In the genomic region with DNA sequence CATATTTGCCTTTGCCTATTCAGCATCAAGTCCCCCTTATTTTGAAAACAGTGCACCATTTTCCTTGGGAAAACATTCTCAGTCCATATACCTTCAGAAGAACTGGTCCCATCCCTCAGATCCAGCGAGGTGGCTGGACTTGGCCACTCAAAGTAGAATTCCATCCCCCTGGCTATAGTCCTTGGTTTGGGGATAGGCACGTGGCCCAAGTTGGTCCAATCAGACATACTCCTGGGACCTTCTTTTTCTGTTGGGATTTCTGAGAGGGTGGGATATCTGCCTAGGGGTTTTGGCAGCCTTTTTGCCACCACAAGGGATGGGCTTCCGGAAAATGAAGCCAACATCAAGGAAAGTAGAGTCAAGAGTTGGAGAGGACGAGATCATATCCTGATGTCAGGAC, we compare ENCODE assay signal across 1 cellular context.
TF ChIP-seq lines count a peak whose summit lies in the region.

No MANE protein-coding gene starts in this region.

TF ChIP-seq in K562, 482 proteins besides CTCF, POLR2A, EP300 and RAD21 (continued from another document):
- TF ChIP-seq, protein P1, sequence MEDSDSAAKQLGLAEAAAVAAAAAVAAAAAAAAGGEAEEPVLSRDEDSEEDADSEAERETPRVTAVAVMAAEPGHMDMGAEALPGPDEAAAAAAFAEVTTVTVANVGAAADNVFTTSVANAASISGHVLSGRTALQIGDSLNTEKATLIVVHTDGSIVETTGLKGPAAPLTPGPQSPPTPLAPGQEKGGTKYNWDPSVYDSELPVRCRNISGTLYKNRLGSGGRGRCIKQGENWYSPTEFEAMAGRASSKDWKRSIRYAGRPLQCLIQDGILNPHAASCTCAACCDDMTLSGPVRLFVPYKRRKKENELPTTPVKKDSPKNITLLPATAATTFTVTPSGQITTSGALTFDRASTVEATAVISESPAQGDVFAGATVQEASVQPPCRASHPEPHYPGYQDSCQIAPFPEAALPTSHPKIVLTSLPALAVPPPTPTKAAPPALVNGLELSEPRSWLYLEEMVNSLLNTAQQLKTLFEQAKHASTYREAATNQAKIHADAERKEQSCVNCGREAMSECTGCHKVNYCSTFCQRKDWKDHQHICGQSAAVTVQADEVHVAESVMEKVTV (CRISPR knock-in tag; IDR thresholded peaks at IDR 0.05): 0 out of 2 replicates have a peak, but pooled peaks have one; percentile 18
- TF ChIP-seq RB1 (IDR thresholded peaks at IDR 0.05; ENCODE audit: low read depth) (no peak), DNMT1 (IDR thresholded peaks at IDR 0.05) (no peak), PTTG1 (tag; IDR thresholded peaks at IDR 0.05; ENCODE audit: low read depth) (no peak), ZNF668 (CRISPR knock-in tag; IDR thresholded peaks at IDR 0.05) (no peak), ZNF696 (CRISPR knock-in tag; conservative IDR thresholded peaks at IDR 0.05) (no peak), SMAD4 (CRISPR knock-in tag; conservative IDR thresholded peaks at IDR 0.05) (0 out of 2 replicates have a peak, but pooled peaks have one; percentile 17)
- TF ChIP-seq, protein P2, sequence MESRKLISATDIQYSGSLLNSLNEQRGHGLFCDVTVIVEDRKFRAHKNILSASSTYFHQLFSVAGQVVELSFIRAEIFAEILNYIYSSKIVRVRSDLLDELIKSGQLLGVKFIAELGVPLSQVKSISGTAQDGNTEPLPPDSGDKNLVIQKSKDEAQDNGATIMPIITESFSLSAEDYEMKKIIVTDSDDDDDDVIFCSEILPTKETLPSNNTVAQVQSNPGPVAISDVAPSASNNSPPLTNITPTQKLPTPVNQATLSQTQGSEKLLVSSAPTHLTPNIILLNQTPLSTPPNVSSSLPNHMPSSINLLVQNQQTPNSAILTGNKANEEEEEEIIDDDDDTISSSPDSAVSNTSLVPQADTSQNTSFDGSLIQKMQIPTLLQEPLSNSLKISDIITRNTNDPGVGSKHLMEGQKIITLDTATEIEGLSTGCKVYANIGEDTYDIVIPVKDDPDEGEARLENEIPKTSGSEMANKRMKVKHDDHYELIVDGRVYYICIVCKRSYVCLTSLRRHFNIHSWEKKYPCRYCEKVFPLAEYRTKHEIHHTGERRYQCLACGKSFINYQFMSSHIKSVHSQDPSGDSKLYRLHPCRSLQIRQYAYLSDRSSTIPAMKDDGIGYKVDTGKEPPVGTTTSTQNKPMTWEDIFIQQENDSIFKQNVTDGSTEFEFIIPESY (CRISPR knock-in tag; IDR thresholded peaks at IDR 0.05): no peak
- TF ChIP-seq, protein P3, sequence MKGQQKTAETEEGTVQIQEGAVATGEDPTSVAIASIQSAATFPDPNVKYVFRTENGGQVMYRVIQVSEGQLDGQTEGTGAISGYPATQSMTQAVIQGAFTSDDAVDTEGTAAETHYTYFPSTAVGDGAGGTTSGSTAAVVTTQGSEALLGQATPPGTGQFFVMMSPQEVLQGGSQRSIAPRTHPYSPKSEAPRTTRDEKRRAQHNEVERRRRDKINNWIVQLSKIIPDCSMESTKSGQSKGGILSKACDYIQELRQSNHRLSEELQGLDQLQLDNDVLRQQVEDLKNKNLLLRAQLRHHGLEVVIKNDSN (CRISPR knock-in tag; IDR thresholded peaks at IDR 0.05): peak; percentile 61
- TF ChIP-seq, protein P4, sequence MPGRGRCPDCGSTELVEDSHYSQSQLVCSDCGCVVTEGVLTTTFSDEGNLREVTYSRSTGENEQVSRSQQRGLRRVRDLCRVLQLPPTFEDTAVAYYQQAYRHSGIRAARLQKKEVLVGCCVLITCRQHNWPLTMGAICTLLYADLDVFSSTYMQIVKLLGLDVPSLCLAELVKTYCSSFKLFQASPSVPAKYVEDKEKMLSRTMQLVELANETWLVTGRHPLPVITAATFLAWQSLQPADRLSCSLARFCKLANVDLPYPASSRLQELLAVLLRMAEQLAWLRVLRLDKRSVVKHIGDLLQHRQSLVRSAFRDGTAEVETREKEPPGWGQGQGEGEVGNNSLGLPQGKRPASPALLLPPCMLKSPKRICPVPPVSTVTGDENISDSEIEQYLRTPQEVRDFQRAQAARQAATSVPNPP (IDR thresholded peaks at IDR 0.05; ENCODE audit: borderline replicate concordance, insufficient read depth, insufficient read length): no peak
